In genomic region chr22:45526263-45526662, GRCh38 we compare ENCODE assay signal across 14 cellular contexts. TPM values are rescaled to one million over a fixed set of nuclear protein-coding genes. Genes with fewer than 3 reads are reported as not detected.
DNase-seq lines count a peak whose midpoint lies in the region; ATAC-seq and TF ChIP-seq lines count a peak whose summit lies in the region.
"Had no signal": no experiment of that assay in that cellular context is flagged by ENCODE, and none has a peak within 500 bp of the region (broad histone marks: within the 10 kb centered on the region; RNA-seq: fewer than 3 reads in every experiment).

No MANE protein-coding gene starts in this region.

- H3K27me3 ChIP-seq in esophagus (ENCODE audit: control insufficient read depth in 1 of 2, insufficient read depth in 2 of 2, low read length in 2 of 2) = no peaks in the 10 kb centered on the region
- H3K27me3 ChIP-seq in prostate gland (replicated peaks; ENCODE audit: insufficient read depth) = no peaks in the 10 kb centered on the region
- no peaks in the 10 kb centered on the region for H3K27me3 ChIP-seq in transverse colon

- DNase-seq in AG10803 (ENCODE audit: low read depth) (peak; percentile 44), prostate gland (ENCODE audit: low spot score) (no peak), transverse colon (no peak), NCI-H82 (lab: John Stamatoyannopoulos, UW) (no peak), HCEC 1CT (no peak), DMS 273 (lab: John Stamatoyannopoulos, UW; ENCODE audit: unreplicated experiment) (no peak)
- DNase-seq: DMS79, H9, NCI-H1436, NCI-H2081, NCI-H524 treated with DMSO at 0.1 percent for 48 hours, OCI-M1 had no signal

- TF ChIP-seq POLR2A in prostate gland (IDR thresholded peaks at IDR 0.05) (no peak), transverse colon (IDR thresholded peaks at IDR 0.05) (no peak)

- TF ChIP-seq EP300 in transverse colon (IDR thresholded peaks at IDR 0.05; ENCODE audit: low read depth) = no peak

- H3K4me3 ChIP-seq in AG10803 (ENCODE audit: low read length) = no peak overlapping the region
- no peak overlapping the region for H3K4me3 ChIP-seq in esophagus (ENCODE audit: low read depth in 1 of 2, low read length in 2 of 2)
- no peak overlapping the region for H3K4me3 ChIP-seq in prostate gland
- H3K4me3 ChIP-seq in transverse colon = no peak overlapping the region

- no peak for TF ChIP-seq CTCF in AG10803 (conservative IDR thresholded peaks at IDR 0.05; ENCODE audit: low read length)
- TF ChIP-seq CTCF in prostate gland (IDR thresholded peaks at IDR 0.05) = no peak
- TF ChIP-seq CTCF in transverse colon (IDR thresholded peaks at IDR 0.05) = no peak

- intact Hi-C loops in prostate gland (cut with DNase I) (no loop called here), transverse colon (cut with DNase I; ENCODE audit: low total_unique reads) (no loop called here)

- peaks cover 2% of the 10 kb centered on the region in 2 donors for H3K4me1 ChIP-seq in esophagus (ENCODE audit: control insufficient read depth in 2 of 2, insufficient read depth in 2 of 2, low read length in 1 of 2)
- H3K4me1 ChIP-seq in prostate gland (replicated peaks) = no peaks in the 10 kb centered on the region
- H3K4me1 ChIP-seq in transverse colon = peaks cover 0 to 3% (median under 1%) of the 10 kb centered on the region in 4 donors

- WGBS in esophagus, 2 donors = 44 to 66% methylated on average over 7 of the region's 7 CpGs
- 62% methylated on average over 7 of the region's 7 CpGs for WGBS in prostate gland
- 71% methylated on average over 5 to 7 of the region's 7 CpGs for WGBS in transverse colon (ENCODE audit: low coverage in 1 of 2), 2 donors

- ATAC-seq in HG03521 (IDR thresholded peaks at IDR 0.05; ENCODE audit: unreplicated experiment) = no peak

- H3K27ac ChIP-seq in esophagus (ENCODE audit: low read depth in 2 of 2, low read length in 1 of 2) = peak overlapping the region; percentile 62 to 71
- peak overlapping the region; percentile 35 to 54 for H3K27ac ChIP-seq in prostate gland
- H3K27ac ChIP-seq in transverse colon = peak overlapping the region; percentile 44 to 67 (median 61)

- H3K9me3 ChIP-seq in esophagus (ENCODE audit: control insufficient read depth in 2 of 2, insufficient read depth in 1 of 2, low read depth in 1 of 2, low read length in 1 of 2) (no peaks in the 10 kb centered on the region), prostate gland (no peaks in the 10 kb centered on the region), transverse colon (no peaks in the 10 kb centered on the region)

- in situ Hi-C loops in transverse colon (cut with MboI; ENCODE audit: low pct_ligation_motif_present in 1 of 4, low pct_unique_long_range_greater_than_20kb in 1 of 4, low sequenced_read_pairs in 3 of 4) = loop anchor here in 1 of 4 donors (25.0 kb wide), 1 partner anchor 264 kb away; no protein-coding TSS in a partner anchor

- peaks cover 0 to 5% of the 10 kb centered on the region in 2 donors for H3K36me3 ChIP-seq in esophagus (ENCODE audit: control insufficient read depth in 2 of 2, insufficient read depth in 2 of 2, low read length in 1 of 2)
- H3K36me3 ChIP-seq in prostate gland = no peaks in the 10 kb centered on the region
- H3K36me3 ChIP-seq in transverse colon = no peaks in the 10 kb centered on the region

RNA-seq across cellular contexts. Expression of gene FBLN1, which starts 23.6 kb away (rescaled TPM):
- 10 to 100 TPM; 18.8 to 50.3 TPM for polyA plus RNA-seq in esophagus
- 100 to 1,000 TPM; 125 to 144 TPM for total RNA-seq in prostate gland
- total RNA-seq in transverse colon = 10 to 100 TPM; 48.6 to 92.1 (median 68.9) TPM
